Comparison of ENCODE assay signal across 8 cellular contexts in the genomic region with DNA sequence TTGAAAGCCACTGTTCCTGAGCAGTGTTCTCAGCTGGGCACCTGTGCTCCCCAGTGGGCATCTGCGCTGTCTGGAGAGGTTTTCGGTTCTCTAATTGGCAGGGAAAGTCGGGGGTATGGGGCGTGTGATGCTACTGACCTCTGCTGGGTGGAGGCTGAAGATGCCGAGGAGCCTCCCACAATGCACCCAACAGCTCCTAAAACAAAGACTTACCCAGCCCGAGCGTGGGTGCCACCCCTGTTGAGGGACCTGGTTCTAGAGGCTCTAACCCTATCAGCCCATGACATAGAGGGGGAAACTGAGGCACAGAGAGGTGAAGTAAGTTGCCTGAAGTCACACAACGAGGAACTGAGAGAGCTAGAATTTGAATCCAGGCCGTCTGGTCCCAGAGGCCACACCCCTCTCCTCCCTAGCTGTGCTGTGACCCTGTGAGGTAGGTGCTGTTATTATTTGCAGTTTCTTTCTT. TPM values are rescaled to one million over a fixed set of nuclear protein-coding genes. Genes with fewer than 3 reads are reported as not detected.
DNase-seq lines count a peak whose midpoint lies in the region; ATAC-seq and TF ChIP-seq lines count a peak whose summit lies in the region.

No MANE protein-coding gene starts in this region.

- H3K4me3 Mint-ChIP-seq in activated naive CD4-positive, alpha-beta T cell treated with anti-CD3 and anti-CD28 coated beads, Interleukin-2, amount 10 ng/mL, durations not matched to agents 7 days and 5 days = no peak overlapping the region
- peak overlapping the region in 1 of 2 donors; percentile 25 for H3K4me3 Mint-ChIP-seq in stimulated activated naive CD8-positive, alpha-beta T cell treated with anti-CD3 and anti-CD28 coated beads, Interleukin-15, amount 100 ng/mL, for 72 hours

- CTCF ChIA-PET in PC-3 (lab: Charles Lee) = interaction anchor here (0.7 to 1.0 kb wide), 2 partner anchors 25 to 55 kb away, joined by 4 to 5 read pairs; no protein-coding TSS in a partner anchor
- CTCF ChIA-PET in activated naive CD4-positive, alpha-beta T cell treated with anti-CD3 and anti-CD28 coated beads, Interleukin-2, amount 10 ng/mL, durations not matched to agents 7 days and 5 days (lab: Charles Lee) = interaction anchor here (0.7 to 3.5 kb wide), 14 partner anchors 9 to 342 kb away, joined by 3 to 35 read pairs (median 4); partner anchors contain the start of genes RPL18 and SPHK2

- no peaks in the 10 kb centered on the region for H3K27me3 ChIP-seq in PC-3 (ENCODE audit: low read length)
- no peaks in the 10 kb centered on the region for H3K27me3 ChIP-seq in hepatocyte

- TF ChIP-seq CTCF in PC-3 (conservative IDR thresholded peaks at IDR 0.05; ENCODE audit: low read depth, low read length) (peak; percentile 55), hepatocyte (IDR thresholded peaks at IDR 0.05; ENCODE audit: poor library complexity) (peak; percentile 38)

- H3K9me3 ChIP-seq in PC-3 (ENCODE audit: low read length) = no peaks in the 10 kb centered on the region
- H3K9me3 ChIP-seq in hepatocyte (ENCODE audit: low read depth) = no peaks in the 10 kb centered on the region

- H3K9ac ChIP-seq in PC-3 (ENCODE audit: low read length) = no peak overlapping the region

- H3K36me3 ChIP-seq in PC-3 (ENCODE audit: low read depth, low read length) = no peaks in the 10 kb centered on the region
- H3K36me3 ChIP-seq in hepatocyte (replicated peaks; ENCODE audit: insufficient read depth, low read depth) = no peaks in the 10 kb centered on the region

- H2AFZ ChIP-seq in PC-3 (ENCODE audit: low read length) (0 out of 2 replicates have a peak overlapping the region, but pooled peaks have one; percentile 50), hepatocyte (no peak overlapping the region)

- H3K4me1 ChIP-seq in PC-3 (ENCODE audit: insufficient read depth, low read length) (no peaks in the 10 kb centered on the region), hepatocyte (ENCODE audit: insufficient read depth) (peaks cover 4% of the 10 kb centered on the region)

- no peak overlapping the region for H3K4me2 ChIP-seq in PC-3 (ENCODE audit: low read length)
- no peak overlapping the region for H3K4me2 ChIP-seq in hepatocyte

- no peaks in the 10 kb centered on the region for H3F3A ChIP-seq in PC-3 (ENCODE audit: low read length, unreplicated experiment)

- H3K9me2 ChIP-seq in PC-3 (replicated peaks; ENCODE audit: low read length) = no peaks in the 10 kb centered on the region
- H3K9me2 ChIP-seq in hepatocyte (replicated peaks; ENCODE audit: insufficient read depth) = no peaks in the 10 kb centered on the region

- no peaks in the 10 kb centered on the region for H3K79me2 ChIP-seq in PC-3 (ENCODE audit: low read length)
- H3K79me2 ChIP-seq in hepatocyte = peaks cover 5% of the 10 kb centered on the region

- peak overlapping the region; percentile 77 for H3K27ac Mint-ChIP-seq in activated naive CD4-positive, alpha-beta T cell treated with anti-CD3 and anti-CD28 coated beads, Interleukin-2, amount 10 ng/mL, durations not matched to agents 7 days and 5 days
- peak overlapping the region in 1 of 2 donors; percentile 86 for H3K27ac Mint-ChIP-seq in stimulated activated naive CD8-positive, alpha-beta T cell treated with anti-CD3 and anti-CD28 coated beads, Interleukin-15, amount 100 ng/mL, for 72 hours

- H4K20me1 ChIP-seq in PC-3 (ENCODE audit: low read length) = no peaks in the 10 kb centered on the region
- no peaks in the 10 kb centered on the region for H4K20me1 ChIP-seq in hepatocyte (ENCODE audit: insufficient read depth, poor library complexity, severe bottlenecking)

- ATAC-seq in PC-3 (peak; percentile 78), GM21529 (IDR thresholded peaks at IDR 0.05; ENCODE audit: unreplicated experiment) (no peak)
- peak; percentile 82 for ATAC-seq in stimulated activated naive CD8-positive, alpha-beta T cell treated with anti-CD3 and anti-CD28 coated beads, Interleukin-15, amount 100 ng/mL, for 72 hours

- H3K4me3 ChIP-seq in PC-3 (ENCODE audit: low read length) (no peak overlapping the region), hepatocyte (no peak overlapping the region)

- peaks cover 5% of the 10 kb centered on the region for H3K4me1 Mint-ChIP-seq in activated naive CD4-positive, alpha-beta T cell treated with anti-CD3 and anti-CD28 coated beads, Interleukin-2, amount 10 ng/mL, durations not matched to agents 7 days and 5 days
- peaks cover 10% of the 10 kb centered on the region for H3K4me1 Mint-ChIP-seq in stimulated activated naive CD8-positive, alpha-beta T cell treated with anti-CD3 and anti-CD28 coated beads, Interleukin-15, amount 100 ng/mL, for 72 hours

- BruUV-seq in PC-3 (replicated peaks; lab: Mats Ljungman, UMichigan) = no TSS peak

- H3K36me3 Mint-ChIP-seq in activated naive CD4-positive, alpha-beta T cell treated with anti-CD3 and anti-CD28 coated beads, Interleukin-2, amount 10 ng/mL, durations not matched to agents 7 days and 5 days = peaks cover 3% of the 10 kb centered on the region

- no peaks in the 10 kb centered on the region for H3K9me3 Mint-ChIP-seq in activated naive CD4-positive, alpha-beta T cell treated with anti-CD3 and anti-CD28 coated beads, Interleukin-2, amount 10 ng/mL, durations not matched to agents 7 days and 5 days
- no peaks in the 10 kb centered on the region for H3K9me3 Mint-ChIP-seq in stimulated activated naive CD8-positive, alpha-beta T cell treated with anti-CD3 and anti-CD28 coated beads, Interleukin-15, amount 100 ng/mL, for 72 hours

- no peaks in the 10 kb centered on the region for H3K27me3 Mint-ChIP-seq in activated naive CD4-positive, alpha-beta T cell treated with anti-CD3 and anti-CD28 coated beads, Interleukin-2, amount 10 ng/mL, durations not matched to agents 7 days and 5 days
- H3K27me3 Mint-ChIP-seq in stimulated activated naive CD8-positive, alpha-beta T cell treated with anti-CD3 and anti-CD28 coated beads, Interleukin-15, amount 100 ng/mL, for 72 hours = no peaks in the 10 kb centered on the region

- intact Hi-C loops in PC-3 (cut with micrococcal nuclease) = no loop called here

- H3K27ac ChIP-seq in PC-3 (ENCODE audit: low read length) (no peak overlapping the region), hepatocyte (no peak overlapping the region)

- WGBS in hepatocyte (ENCODE audit: low lambda C conversion rate, missing lambda C conversion rate) = 50% methylated on average over 9 of the region's 9 CpGs

- DNase-seq in NCI-H1105 treated with DMSO at 0.1 percent for 48 hours (lab: John Stamatoyannopoulos, UW) (peak; percentile 9), NCI-H1105 (lab: John Stamatoyannopoulos, UW) (no peak), HUDEP-2 (lab: John Stamatoyannopoulos, UW; ENCODE audit: unreplicated experiment in 76 of 76) (peak in 52 of 76 experiments; percentile 17 to 72 (median 51)), PC-3 (peak; percentile 35), hepatocyte (ENCODE audit: low spot score) (no peak)
- peak; percentile 75 for DNase-seq in activated naive CD4-positive, alpha-beta T cell treated with anti-CD3 and anti-CD28 coated beads, Interleukin-2, amount 10 ng/mL, durations not matched to agents 7 days and 5 days
- peak; percentile 45 to 53 for DNase-seq in stimulated activated naive CD8-positive, alpha-beta T cell treated with anti-CD3 and anti-CD28 coated beads, Interleukin-15, amount 100 ng/mL, for 72 hours

- POLR2A ChIA-PET in PC-3 (lab: Charles Lee; ENCODE audit: unreplicated experiment) = no interaction called here

RNA-seq across cellular contexts. Expression of gene SPACA4, which starts 2.3 kb away (rescaled TPM):
- total RNA-seq in PC-3 (2014; rRNA removed) (not detected in 2 replicates), hepatocyte (not detected in 2 replicates)
- 0.30 TPM in 1 of 2 replicates, not detected in the other for polyA plus RNA-seq in hepatocyte

RNA-seq across cellular contexts. Expression of gene FAM83E, which starts 6.0 kb away (rescaled TPM):
- total RNA-seq in PC-3 (2014; rRNA removed) (4.6 and 4.7 TPM in 2 replicates), hepatocyte (13.8 and 22.2 TPM in 2 replicates)
- 12.4 and 16.1 TPM in 2 replicates for polyA plus RNA-seq in hepatocyte

RNA-seq across cellular contexts. Expression of gene RPL18, which starts 10.1 kb away (rescaled TPM):
- total RNA-seq in PC-3 (2014; rRNA removed) = 1,237 and 1,503 TPM in 2 replicates
- total RNA-seq in hepatocyte = 1,372 and 1,462 TPM in 2 replicates
- polyA plus RNA-seq in hepatocyte = 616 and 623 TPM in 2 replicates

RNA-seq across cellular contexts. Expression of gene SPHK2, which starts 10.5 kb away (rescaled TPM):
- total RNA-seq in PC-3 (2014; rRNA removed) (8.5 and 8.6 TPM in 2 replicates), hepatocyte (45.2 and 56.7 TPM in 2 replicates)
- polyA plus RNA-seq in hepatocyte = 39.4 and 48.2 TPM in 2 replicates

RNA-seq across cellular contexts. Expression of gene DBP, which starts 28.3 kb away (rescaled TPM):
- total RNA-seq in PC-3 (2014; rRNA removed) (9.0 and 12.2 TPM in 2 replicates), hepatocyte (3.9 and 5.4 TPM in 2 replicates)
- polyA plus RNA-seq in hepatocyte = 11.8 and 20.4 TPM in 2 replicates

Comparison
In these comparisons a context has a peak if more than half of its experiments do, and no peak if none do; other contexts are left out.
1. DNase-seq: peak in NCI-H1105 treated with DMSO at 0.1 percent for 48 hours (single experiment), HUDEP-2 (52 of 76), PC-3 (single experiment), activated naive CD4-positive, alpha-beta T cell treated with anti-CD3 and anti-CD28 coated beads, Interleukin-2, amount 10 ng/mL, durations not matched to agents 7 days and 5 days (single experiment) and stimulated activated naive CD8-positive, alpha-beta T cell treated with anti-CD3 and anti-CD28 coated beads, Interleukin-15, amount 100 ng/mL, for 72 hours (2 of 2); none in NCI-H1105 (single experiment) and hepatocyte (single experiment).